In the genomic region with DNA sequence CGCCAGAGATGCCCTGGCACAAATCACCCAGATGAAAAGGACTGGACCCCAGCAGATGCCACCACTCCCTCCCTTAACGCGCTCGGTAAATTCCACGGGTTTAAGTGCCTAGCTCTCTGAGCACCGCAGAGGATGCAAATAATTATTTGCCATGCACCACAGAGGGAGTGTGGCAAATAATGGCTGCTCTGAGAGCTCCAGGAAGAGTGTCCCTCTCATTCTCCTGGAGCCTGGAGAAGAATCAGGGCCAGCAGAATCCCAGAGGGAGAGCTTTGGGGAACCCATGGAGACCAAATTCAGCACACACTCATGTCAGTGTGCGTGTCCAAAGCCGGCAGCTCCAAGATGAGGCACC, we compare ENCODE assay signal across 16 cellular contexts. TPM values are rescaled to one million over a fixed set of nuclear protein-coding genes. Genes with fewer than 3 reads are reported as not detected.
DNase-seq lines count a peak whose midpoint lies in the region; ATAC-seq and TF ChIP-seq lines count a peak whose summit lies in the region.
"Had no signal": no experiment of that assay in that cellular context is flagged by ENCODE, and none has a peak within 500 bp of the region (broad histone marks: within the 10 kb centered on the region; RNA-seq: fewer than 3 reads in every experiment).

No MANE protein-coding gene starts in this region.

- POLR2A ChIA-PET in AG04449 (lab: Yijun Ruan, JAX): interaction anchor here (0.6 to 1.7 kb wide), 2 partner anchors 23 to 24 kb away, joined by 3 read pairs; no protein-coding TSS in a partner anchor
- POLR2A ChIA-PET in naive thymus-derived CD8-positive, alpha-beta T cell (lab: Charles Lee): no interaction called here

- DNase-seq in AG04449 (ENCODE audit: low read depth, low spot score) (no peak), adipocyte (ENCODE audit: low read depth) (no peak), neural progenitor cell (ENCODE audit: low spot score) (no peak), medulla oblongata (ENCODE audit: extremely low spot score) (no peak)
- DNase-seq in naive thymus-derived CD8-positive, alpha-beta T cell: no peak
- DNase-seq in stimulated activated CD8-positive, alpha-beta memory T cell treated with anti-CD3 and anti-CD28 coated beads, Interleukin-4, amount 100 ng/mL, for 48 hours: no peak
- DNase-seq: activated naive CD4-positive, alpha-beta T cell; activated T-cell treated with anti-CD3 and anti-CD28 coated beads for 4 hours; effector memory CD8-positive, alpha-beta T cell; RPMI8226; stimulated activated CD4-positive, alpha-beta T cell treated with anti-CD3 and anti-CD28 coated beads, Interleukin-2, amount 100 ng/mL, for 24 hours; stimulated activated naive CD8-positive, alpha-beta T cell treated with anti-CD3 and anti-CD28 coated beads, Interleukin-15, amount 100 ng/mL, for 72 hours had no signal

- H3F3A ChIP-seq in neural progenitor cell (ENCODE audit: low read depth): peaks cover 9% of the 10 kb centered on the region

- no peaks in the 10 kb centered on the region for H4K20me1 ChIP-seq in neural progenitor cell (ENCODE audit: low read depth)

- H3K79me2 ChIP-seq in neural progenitor cell (ENCODE audit: low read depth): no peaks in the 10 kb centered on the region

- TF ChIP-seq CTCF in AG04449 (IDR thresholded peaks at IDR 0.05; ENCODE audit: insufficient read depth, low read length, missing control alignments) (no peak), neural progenitor cell (IDR thresholded peaks at IDR 0.05) (no peak)

- peak overlapping the region; percentile 51 for H3K4me2 ChIP-seq in neural progenitor cell

- H3K4me3 ChIP-seq in AG04449 (ENCODE audit: low read depth, low read length) (peak overlapping the region; percentile 40), HUES48 (ENCODE audit: low read depth, low read length) (no peak overlapping the region), adipocyte (ENCODE audit: low read length) (peak overlapping the region; percentile 19), neural progenitor cell (no peak overlapping the region)

- peak overlapping the region; percentile 84 for H3K27ac Mint-ChIP-seq in neural progenitor cell
- H3K27ac Mint-ChIP-seq in naive thymus-derived CD8-positive, alpha-beta T cell: no peak overlapping the region
- H3K27ac Mint-ChIP-seq: B cell; effector memory CD8-positive, alpha-beta T cell; stimulated activated naive CD8-positive, alpha-beta T cell treated with anti-CD3 and anti-CD28 coated beads, Interleukin-15, amount 100 ng/mL, for 72 hours had no signal

- H3K4me3 Mint-ChIP-seq in neural progenitor cell: peak overlapping the region; percentile 26
- no peak overlapping the region for H3K4me3 Mint-ChIP-seq in naive thymus-derived CD8-positive, alpha-beta T cell
- H3K4me3 Mint-ChIP-seq: B cell; effector memory CD8-positive, alpha-beta T cell; stimulated activated naive CD8-positive, alpha-beta T cell treated with anti-CD3 and anti-CD28 coated beads, Interleukin-15, amount 100 ng/mL, for 72 hours had no signal

- H3K9ac ChIP-seq in HUES48 (ENCODE audit: low read depth, low read length): no peak overlapping the region
- H3K9ac ChIP-seq in adipocyte (ENCODE audit: low read length): no peak overlapping the region
- no peak overlapping the region for H3K9ac ChIP-seq in neural progenitor cell

- H3K4me1 Mint-ChIP-seq in neural progenitor cell: peaks cover 28% of the 10 kb centered on the region
- no peaks in the 10 kb centered on the region for H3K4me1 Mint-ChIP-seq in naive thymus-derived CD8-positive, alpha-beta T cell
- H3K4me1 Mint-ChIP-seq: B cell; stimulated activated naive CD8-positive, alpha-beta T cell treated with anti-CD3 and anti-CD28 coated beads, Interleukin-15, amount 100 ng/mL, for 72 hours had no signal

- H3K36me3 ChIP-seq in HUES48 (ENCODE audit: control insufficient read depth, insufficient read depth, low read length): no peaks in the 10 kb centered on the region
- H3K36me3 ChIP-seq in adipocyte (ENCODE audit: control insufficient read depth, insufficient read depth, low read length, severe bottlenecking): no peaks in the 10 kb centered on the region
- H3K36me3 ChIP-seq in neural progenitor cell: no peaks in the 10 kb centered on the region

- peak overlapping the region; percentile 66 for H3K27ac ChIP-seq in HUES48 (ENCODE audit: low read depth, low read length)
- no peak overlapping the region for H3K27ac ChIP-seq in neural progenitor cell

- peak overlapping the region; percentile 33 for H2AFZ ChIP-seq in neural progenitor cell (replicated peaks)

- no peaks in the 10 kb centered on the region for H3K9me3 Mint-ChIP-seq in neural progenitor cell
- H3K9me3 Mint-ChIP-seq in naive thymus-derived CD8-positive, alpha-beta T cell: no peaks in the 10 kb centered on the region
- H3K9me3 Mint-ChIP-seq: effector memory CD8-positive, alpha-beta T cell; stimulated activated naive CD8-positive, alpha-beta T cell treated with anti-CD3 and anti-CD28 coated beads, Interleukin-15, amount 100 ng/mL, for 72 hours had no signal

- peaks cover 12% of the 10 kb centered on the region; the same call in 1 of the 2 replicates for H3K4me1 ChIP-seq in HUES48 (ENCODE audit: control insufficient read depth, insufficient read depth, low read length)
- H3K4me1 ChIP-seq in adipocyte (ENCODE audit: control insufficient read depth, insufficient read depth, low read length): peaks cover 24% of the 10 kb centered on the region
- H3K4me1 ChIP-seq in neural progenitor cell: peaks cover 18% of the 10 kb centered on the region

- no peaks in the 10 kb centered on the region for H3K27me3 Mint-ChIP-seq in neural progenitor cell (ENCODE audit: insufficient read depth, low read depth)
- H3K27me3 Mint-ChIP-seq in naive thymus-derived CD8-positive, alpha-beta T cell: peaks cover 9 to 36% (median 18%) of the 10 kb centered on the region in 5 donors

- CTCF ChIA-PET in AG04449 (lab: Yijun Ruan, JAX): interaction anchor here (1.0 to 1.8 kb wide), 7 partner anchors 9 to 87 kb away, joined by 3 to 11 read pairs (median 4); no protein-coding TSS in a partner anchor

- H3K27me3 ChIP-seq in HUES48 (ENCODE audit: control insufficient read depth, insufficient read depth, low read length): no peaks in the 10 kb centered on the region
- H3K27me3 ChIP-seq in adipocyte (replicated peaks; ENCODE audit: control insufficient read depth, insufficient read depth, low read length): no peaks in the 10 kb centered on the region
- H3K27me3 ChIP-seq in neural progenitor cell: no peaks in the 10 kb centered on the region

- H3K9me3 ChIP-seq in HUES48 (ENCODE audit: control insufficient read depth, insufficient read depth, low read length) (no peaks in the 10 kb centered on the region), adipocyte (ENCODE audit: control insufficient read depth, low read length) (no peaks in the 10 kb centered on the region), neural progenitor cell (ENCODE audit: low read depth) (no peaks in the 10 kb centered on the region)

- no peak for ATAC-seq in naive thymus-derived CD8-positive, alpha-beta T cell
- ATAC-seq in HG03521 (IDR thresholded peaks at IDR 0.05; ENCODE audit: unreplicated experiment): no peak
- ATAC-seq: effector memory CD8-positive, alpha-beta T cell had no signal

- no peaks in the 10 kb centered on the region for H3K36me3 Mint-ChIP-seq in neural progenitor cell
- no peaks in the 10 kb centered on the region for H3K36me3 Mint-ChIP-seq in naive thymus-derived CD8-positive, alpha-beta T cell

RNA-seq across cellular contexts. Expression of a gene that starts 0.7 kb away (rescaled TPM):
- total RNA-seq in neural progenitor cell (ENCODE audit: low replicate concordance): 0.09 TPM in 1 of 2 replicates, not detected in the other
- total RNA-seq in naive thymus-derived CD8-positive, alpha-beta T cell: under 1 TPM; 0.47 to 0.60 TPM
- polyA plus RNA-seq in naive thymus-derived CD8-positive, alpha-beta T cell: not detected
- total RNA-seq: mesenteric fat pad had no signal

RNA-seq across cellular contexts. Expression of a gene that starts 42.5 kb away (rescaled TPM):
- total RNA-seq in neural progenitor cell (ENCODE audit: low replicate concordance): 25.1 and 32.8 TPM in 2 replicates
- total RNA-seq in naive thymus-derived CD8-positive, alpha-beta T cell: 10 to 100 TPM; 13.4 to 16.4 TPM
- 1 to 10 TPM; 2.7 to 5.8 (median 5.5) TPM for polyA plus RNA-seq in naive thymus-derived CD8-positive, alpha-beta T cell

Comparison
In these comparisons a context has a peak if more than half of its experiments do, and no peak if none do; other contexts are left out.
1. H3K4me3 ChIP-seq: peak in AG04449 (single experiment) and adipocyte (single experiment); none in HUES48 (single experiment) and neural progenitor cell (single experiment).